Comparison of ENCODE assay signal across 1 cellular context in the genomic region with DNA sequence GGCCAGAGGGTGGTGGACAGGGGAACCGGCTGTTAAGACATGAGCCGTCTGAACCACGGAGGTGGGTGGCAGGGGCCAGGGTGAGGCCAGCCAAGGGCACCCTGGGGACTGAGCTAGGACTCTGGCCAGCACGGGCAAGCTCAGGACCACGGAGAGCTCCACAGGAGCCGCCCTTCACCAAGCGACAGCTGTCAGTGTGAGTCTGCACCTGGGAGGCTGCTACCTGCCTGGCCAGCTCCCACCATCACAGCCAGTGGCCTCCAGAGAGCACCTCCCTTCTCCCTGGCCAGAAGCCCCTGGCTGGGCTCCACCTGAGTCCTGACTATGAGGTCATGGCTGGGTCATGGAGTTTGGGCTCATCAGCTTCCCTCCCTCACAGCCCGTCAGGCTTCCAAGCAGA.
A peak's percentile ranks its signal among the peaks of the same experiment; 100 is the strongest.
TF ChIP-seq lines count a peak whose summit lies in the region.

No MANE protein-coding gene starts in this region.

TF ChIP-seq in HepG2, 621 proteins besides CTCF, POLR2A, EP300 and RAD21 (continued from another document and continues in another):
- 0 out of 2 replicates have a peak, but pooled peaks have one; percentile 34 for TF ChIP-seq ZKSCAN8 (CRISPR knock-in tag; IDR thresholded peaks at IDR 0.05; ENCODE audit: borderline replicate concordance)
- TF ChIP-seq ZNF598 (CRISPR knock-in tag; IDR thresholded peaks at IDR 0.05; ENCODE audit: borderline replicate concordance): peak; percentile 49; the same call in 1 of the 2 replicates
- TF ChIP-seq CCDC6 (CRISPR knock-in tag; IDR thresholded peaks at IDR 0.05): peak; percentile 35; the same call in 1 of the 2 replicates
- TF ChIP-seq FOXO1 (CRISPR knock-in tag; IDR thresholded peaks at IDR 0.05): peak; percentile 46; the same call in 1 of the 2 replicates
- TF ChIP-seq ZNF382 (CRISPR knock-in tag; IDR thresholded peaks at IDR 0.05; ENCODE audit: borderline replicate concordance): no peak
- peak; percentile 97 for TF ChIP-seq STAT5B (CRISPR knock-in tag; IDR thresholded peaks at IDR 0.05)
- TF ChIP-seq, protein P1, sequence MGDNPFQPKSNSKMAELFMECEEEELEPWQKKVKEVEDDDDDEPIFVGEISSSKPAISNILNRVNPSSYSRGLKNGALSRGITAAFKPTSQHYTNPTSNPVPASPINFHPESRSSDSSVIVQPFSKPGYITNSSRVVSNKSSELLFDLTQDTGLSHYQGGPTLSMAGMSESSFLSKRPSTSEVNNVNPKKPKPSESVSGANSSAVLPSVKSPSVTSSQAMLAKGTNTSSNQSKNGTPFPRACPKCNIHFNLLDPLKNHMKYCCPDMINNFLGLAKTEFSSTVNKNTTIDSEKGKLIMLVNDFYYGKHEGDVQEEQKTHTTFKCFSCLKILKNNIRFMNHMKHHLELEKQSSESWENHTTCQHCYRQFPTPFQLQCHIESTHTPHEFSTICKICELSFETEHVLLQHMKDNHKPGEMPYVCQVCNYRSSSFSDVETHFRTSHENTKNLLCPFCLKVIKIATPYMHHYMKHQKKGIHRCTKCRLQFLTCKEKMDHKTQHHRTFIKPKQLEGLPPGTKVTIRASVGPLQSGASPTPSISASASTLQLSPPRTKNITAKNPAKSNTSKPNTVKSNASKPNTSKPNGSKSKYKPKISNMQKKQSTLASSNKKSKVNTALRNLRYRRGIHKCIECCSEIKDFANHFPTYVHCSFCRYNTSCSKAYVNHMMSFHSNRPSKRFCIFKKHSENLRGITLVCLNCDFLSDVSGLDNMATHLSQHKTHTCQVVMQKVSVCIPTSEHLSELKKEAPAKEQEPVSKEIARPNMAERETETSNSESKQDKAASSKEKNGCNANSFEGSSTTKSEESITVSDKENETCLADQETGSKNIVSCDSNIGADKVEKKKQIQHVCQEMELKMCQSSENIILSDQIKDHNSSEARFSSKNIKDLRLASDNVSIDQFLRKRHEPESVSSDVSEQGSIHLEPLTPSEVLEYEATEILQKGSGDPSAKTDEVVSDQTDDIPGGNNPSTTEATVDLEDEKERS (CRISPR knock-in tag; IDR thresholded peaks at IDR 0.05): peak; percentile 61; the same call in 1 of the 2 replicates
- TF ChIP-seq ZNF7 (CRISPR knock-in tag; IDR thresholded peaks at IDR 0.05): peak; percentile 52; the same call in 1 of the 2 replicates
- TF ChIP-seq, protein P2, sequence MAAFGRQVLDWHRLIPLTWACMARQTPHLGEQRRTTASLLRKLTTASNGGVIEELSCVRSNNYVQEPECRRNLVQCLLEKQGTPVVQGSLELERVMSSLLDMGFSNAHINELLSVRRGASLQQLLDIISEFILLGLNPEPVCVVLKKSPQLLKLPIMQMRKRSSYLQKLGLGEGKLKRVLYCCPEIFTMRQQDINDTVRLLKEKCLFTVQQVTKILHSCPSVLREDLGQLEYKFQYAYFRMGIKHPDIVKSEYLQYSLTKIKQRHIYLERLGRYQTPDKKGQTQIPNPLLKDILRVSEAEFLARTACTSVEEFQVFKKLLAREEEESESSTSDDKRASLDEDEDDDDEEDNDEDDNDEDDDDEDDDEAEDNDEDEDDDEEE (CRISPR knock-in tag; IDR thresholded peaks at IDR 0.05): no peak
- TF ChIP-seq GLI4 (CRISPR knock-in tag; IDR thresholded peaks at IDR 0.05; ENCODE audit: borderline replicate concordance): 0 out of 2 replicates have a peak, but pooled peaks have one; percentile 73
- TF ChIP-seq ATRX (CRISPR knock-in tag; IDR thresholded peaks at IDR 0.05; ENCODE audit: borderline replicate concordance): no peak
- TF ChIP-seq GTF3A (CRISPR knock-in tag; conservative IDR thresholded peaks at IDR 0.05): no peak
- TF ChIP-seq, protein P3, sequence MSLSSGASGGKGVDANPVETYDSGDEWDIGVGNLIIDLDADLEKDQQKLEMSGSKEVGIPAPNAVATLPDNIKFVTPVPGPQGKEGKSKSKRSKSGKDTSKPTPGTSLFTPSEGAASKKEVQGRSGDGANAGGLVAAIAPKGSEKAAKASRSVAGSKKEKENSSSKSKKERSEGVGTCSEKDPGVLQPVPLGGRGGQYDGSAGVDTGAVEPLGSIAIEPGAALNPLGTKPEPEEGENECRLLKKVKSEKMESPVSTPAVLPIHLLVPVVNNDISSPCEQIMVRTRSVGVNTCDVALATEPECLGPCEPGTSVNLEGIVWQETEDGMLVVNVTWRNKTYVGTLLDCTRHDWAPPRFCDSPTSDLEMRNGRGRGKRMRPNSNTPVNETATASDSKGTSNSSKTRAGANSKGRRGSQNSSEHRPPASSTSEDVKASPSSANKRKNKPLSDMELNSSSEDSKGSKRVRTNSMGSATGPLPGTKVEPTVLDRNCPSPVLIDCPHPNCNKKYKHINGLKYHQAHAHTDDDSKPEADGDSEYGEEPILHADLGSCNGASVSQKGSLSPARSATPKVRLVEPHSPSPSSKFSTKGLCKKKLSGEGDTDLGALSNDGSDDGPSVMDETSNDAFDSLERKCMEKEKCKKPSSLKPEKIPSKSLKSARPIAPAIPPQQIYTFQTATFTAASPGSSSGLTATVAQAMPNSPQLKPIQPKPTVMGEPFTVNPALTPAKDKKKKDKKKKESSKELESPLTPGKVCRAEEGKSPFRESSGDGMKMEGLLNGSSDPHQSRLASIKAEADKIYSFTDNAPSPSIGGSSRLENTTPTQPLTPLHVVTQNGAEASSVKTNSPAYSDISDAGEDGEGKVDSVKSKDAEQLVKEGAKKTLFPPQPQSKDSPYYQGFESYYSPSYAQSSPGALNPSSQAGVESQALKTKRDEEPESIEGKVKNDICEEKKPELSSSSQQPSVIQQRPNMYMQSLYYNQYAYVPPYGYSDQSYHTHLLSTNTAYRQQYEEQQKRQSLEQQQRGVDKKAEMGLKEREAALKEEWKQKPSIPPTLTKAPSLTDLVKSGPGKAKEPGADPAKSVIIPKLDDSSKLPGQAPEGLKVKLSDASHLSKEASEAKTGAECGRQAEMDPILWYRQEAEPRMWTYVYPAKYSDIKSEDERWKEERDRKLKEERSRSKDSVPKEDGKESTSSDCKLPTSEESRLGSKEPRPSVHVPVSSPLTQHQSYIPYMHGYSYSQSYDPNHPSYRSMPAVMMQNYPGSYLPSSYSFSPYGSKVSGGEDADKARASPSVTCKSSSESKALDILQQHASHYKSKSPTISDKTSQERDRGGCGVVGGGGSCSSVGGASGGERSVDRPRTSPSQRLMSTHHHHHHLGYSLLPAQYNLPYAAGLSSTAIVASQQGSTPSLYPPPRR (CRISPR knock-in tag; IDR thresholded peaks at IDR 0.05; ENCODE audit: borderline replicate concordance): no peak
- TF ChIP-seq PPARG (CRISPR knock-in tag; conservative IDR thresholded peaks at IDR 0.05): peak; percentile 61; the same call in 1 of the 2 replicates
- TF ChIP-seq SRF (IDR thresholded peaks at IDR 0.05; ENCODE audit: low read depth, low read length): no peak
- TF ChIP-seq HNRNPUL1 (IDR thresholded peaks at IDR 0.05; ENCODE audit: low read depth, low read length): no peak
- TF ChIP-seq, protein P4, sequence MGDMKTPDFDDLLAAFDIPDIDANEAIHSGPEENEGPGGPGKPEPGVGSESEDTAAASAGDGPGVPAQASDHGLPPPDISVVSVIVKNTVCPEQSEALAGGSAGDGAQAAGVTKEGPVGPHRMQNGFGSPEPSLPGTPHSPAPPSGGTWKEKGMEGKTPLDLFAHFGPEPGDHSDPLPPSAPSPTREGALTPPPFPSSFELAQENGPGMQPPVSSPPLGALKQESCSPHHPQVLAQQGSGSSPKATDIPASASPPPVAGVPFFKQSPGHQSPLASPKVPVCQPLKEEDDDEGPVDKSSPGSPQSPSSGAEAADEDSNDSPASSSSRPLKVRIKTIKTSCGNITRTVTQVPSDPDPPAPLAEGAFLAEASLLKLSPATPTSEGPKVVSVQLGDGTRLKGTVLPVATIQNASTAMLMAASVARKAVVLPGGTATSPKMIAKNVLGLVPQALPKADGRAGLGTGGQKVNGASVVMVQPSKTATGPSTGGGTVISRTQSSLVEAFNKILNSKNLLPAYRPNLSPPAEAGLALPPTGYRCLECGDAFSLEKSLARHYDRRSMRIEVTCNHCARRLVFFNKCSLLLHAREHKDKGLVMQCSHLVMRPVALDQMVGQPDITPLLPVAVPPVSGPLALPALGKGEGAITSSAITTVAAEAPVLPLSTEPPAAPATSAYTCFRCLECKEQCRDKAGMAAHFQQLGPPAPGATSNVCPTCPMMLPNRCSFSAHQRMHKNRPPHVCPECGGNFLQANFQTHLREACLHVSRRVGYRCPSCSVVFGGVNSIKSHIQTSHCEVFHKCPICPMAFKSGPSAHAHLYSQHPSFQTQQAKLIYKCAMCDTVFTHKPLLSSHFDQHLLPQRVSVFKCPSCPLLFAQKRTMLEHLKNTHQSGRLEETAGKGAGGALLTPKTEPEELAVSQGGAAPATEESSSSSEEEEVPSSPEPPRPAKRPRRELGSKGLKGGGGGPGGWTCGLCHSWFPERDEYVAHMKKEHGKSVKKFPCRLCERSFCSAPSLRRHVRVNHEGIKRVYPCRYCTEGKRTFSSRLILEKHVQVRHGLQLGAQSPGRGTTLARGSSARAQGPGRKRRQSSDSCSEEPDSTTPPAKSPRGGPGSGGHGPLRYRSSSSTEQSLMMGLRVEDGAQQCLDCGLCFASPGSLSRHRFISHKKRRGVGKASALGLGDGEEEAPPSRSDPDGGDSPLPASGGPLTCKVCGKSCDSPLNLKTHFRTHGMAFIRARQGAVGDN (CRISPR knock-in tag; IDR thresholded peaks at IDR 0.05): peak; percentile 59
- TF ChIP-seq BORCS8-MEF2B (CRISPR knock-in tag; IDR thresholded peaks at IDR 0.05): peak; percentile 83
- TF ChIP-seq ZNF777 (CRISPR knock-in tag; IDR thresholded peaks at IDR 0.05): peak; percentile 35; the same call in 1 of the 2 replicates
- TF ChIP-seq KLF11 (CRISPR knock-in tag; IDR thresholded peaks at IDR 0.05): peak; percentile 89; the same call in 1 of the 2 replicates
- TF ChIP-seq CCAR2 (optimal IDR thresholded peaks at IDR 0.05; ENCODE audit: low read depth, low read length): no peak
- peak; percentile 50; the same call in 1 of the 2 replicates for TF ChIP-seq ZNF263 (CRISPR knock-in tag; IDR thresholded peaks at IDR 0.05)
- no peak for TF ChIP-seq ZNF496 (CRISPR knock-in tag; IDR thresholded peaks at IDR 0.05; ENCODE audit: insufficient replicate concordance)
- no peak for TF ChIP-seq ZEB1 (IDR thresholded peaks at IDR 0.05; ENCODE audit: insufficient replicate concordance, low read depth)
- TF ChIP-seq ZNF225 (CRISPR knock-in tag; IDR thresholded peaks at IDR 0.05): no peak; the same call in 1 of the 2 replicates
- TF ChIP-seq, protein P5, sequence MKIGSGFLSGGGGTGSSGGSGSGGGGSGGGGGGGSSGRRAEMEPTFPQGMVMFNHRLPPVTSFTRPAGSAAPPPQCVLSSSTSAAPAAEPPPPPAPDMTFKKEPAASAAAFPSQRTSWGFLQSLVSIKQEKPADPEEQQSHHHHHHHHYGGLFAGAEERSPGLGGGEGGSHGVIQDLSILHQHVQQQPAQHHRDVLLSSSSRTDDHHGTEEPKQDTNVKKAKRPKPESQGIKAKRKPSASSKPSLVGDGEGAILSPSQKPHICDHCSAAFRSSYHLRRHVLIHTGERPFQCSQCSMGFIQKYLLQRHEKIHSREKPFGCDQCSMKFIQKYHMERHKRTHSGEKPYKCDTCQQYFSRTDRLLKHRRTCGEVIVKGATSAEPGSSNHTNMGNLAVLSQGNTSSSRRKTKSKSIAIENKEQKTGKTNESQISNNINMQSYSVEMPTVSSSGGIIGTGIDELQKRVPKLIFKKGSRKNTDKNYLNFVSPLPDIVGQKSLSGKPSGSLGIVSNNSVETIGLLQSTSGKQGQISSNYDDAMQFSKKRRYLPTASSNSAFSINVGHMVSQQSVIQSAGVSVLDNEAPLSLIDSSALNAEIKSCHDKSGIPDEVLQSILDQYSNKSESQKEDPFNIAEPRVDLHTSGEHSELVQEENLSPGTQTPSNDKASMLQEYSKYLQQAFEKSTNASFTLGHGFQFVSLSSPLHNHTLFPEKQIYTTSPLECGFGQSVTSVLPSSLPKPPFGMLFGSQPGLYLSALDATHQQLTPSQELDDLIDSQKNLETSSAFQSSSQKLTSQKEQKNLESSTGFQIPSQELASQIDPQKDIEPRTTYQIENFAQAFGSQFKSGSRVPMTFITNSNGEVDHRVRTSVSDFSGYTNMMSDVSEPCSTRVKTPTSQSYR (CRISPR knock-in tag; IDR thresholded peaks at IDR 0.05; ENCODE audit: borderline replicate concordance): peak; percentile 53; the same call in 1 of the 2 replicates
- peak; percentile 63 for TF ChIP-seq MEF2D (CRISPR knock-in tag; IDR thresholded peaks at IDR 0.05)
- TF ChIP-seq ZNF234 (CRISPR knock-in tag; conservative IDR thresholded peaks at IDR 0.05): 0 out of 2 replicates have a peak, but pooled peaks have one; percentile 45
- TF ChIP-seq, protein P6, sequence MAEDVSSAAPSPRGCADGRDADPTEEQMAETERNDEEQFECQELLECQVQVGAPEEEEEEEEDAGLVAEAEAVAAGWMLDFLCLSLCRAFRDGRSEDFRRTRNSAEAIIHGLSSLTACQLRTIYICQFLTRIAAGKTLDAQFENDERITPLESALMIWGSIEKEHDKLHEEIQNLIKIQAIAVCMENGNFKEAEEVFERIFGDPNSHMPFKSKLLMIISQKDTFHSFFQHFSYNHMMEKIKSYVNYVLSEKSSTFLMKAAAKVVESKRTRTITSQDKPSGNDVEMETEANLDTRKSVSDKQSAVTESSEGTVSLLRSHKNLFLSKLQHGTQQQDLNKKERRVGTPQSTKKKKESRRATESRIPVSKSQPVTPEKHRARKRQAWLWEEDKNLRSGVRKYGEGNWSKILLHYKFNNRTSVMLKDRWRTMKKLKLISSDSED (CRISPR knock-in tag; IDR thresholded peaks at IDR 0.05): 0 out of 2 replicates have a peak, but pooled peaks have one; percentile 45
- TF ChIP-seq ZNF335 (CRISPR knock-in tag; IDR thresholded peaks at IDR 0.05): peak; percentile 81
